ENCODE assay signal across 8 cellular contexts in genomic region chr3:30894521-30895289, GRCh38. TPM values are rescaled to one million over a fixed set of nuclear protein-coding genes. Genes with fewer than 3 reads are reported as not detected.
A peak's percentile ranks its signal among the peaks of the same experiment; 100 is the strongest.
DNase-seq lines count a peak whose midpoint lies in the region; ATAC-seq and TF ChIP-seq lines count a peak whose summit lies in the region.

GADL1 (minus strand) TSS chr3:30894661; CDS start chr3:30894614, 47 bp downstream.

- peak in 1 of 2 donors; percentile 51 for ATAC-seq in naive thymus-derived CD8-positive, alpha-beta T cell
- peak; percentile 80 for ATAC-seq in aorta (ENCODE audit: low FRiP score)

- H3K36me3 ChIP-seq in esophagus muscularis mucosa (no peaks in the 10 kb centered on the region), aorta (ENCODE audit: control insufficient read depth in 1 of 2, insufficient read depth in 2 of 2, low read length in 1 of 2) (no peaks in the 10 kb centered on the region)

- H3K27ac Mint-ChIP-seq in naive thymus-derived CD8-positive, alpha-beta T cell: peak within 1 kb of the TSS in 1 of 10 donors; percentile 11

- peak within 1 kb of the TSS; percentile 65 to 87 (median 74) for H3K4me3 ChIP-seq in esophagus muscularis mucosa
- peak within 1 kb of the TSS; percentile 57 to 99 for H3K4me3 ChIP-seq in aorta (ENCODE audit: low read length in 2 of 2)

- no peaks in the 10 kb centered on the region for H3K9me3 ChIP-seq in esophagus muscularis mucosa
- H3K9me3 ChIP-seq in aorta (ENCODE audit: control insufficient read depth, low read length): no peaks in the 10 kb centered on the region

- TF ChIP-seq CTCF in VCaP (conservative IDR thresholded peaks at IDR 0.05) (peak; percentile 33), esophagus muscularis mucosa (IDR thresholded peaks at IDR 0.05) (no peak)

- no peaks in the 10 kb centered on the region for H3K27me3 ChIP-seq in esophagus muscularis mucosa
- no peaks in the 10 kb centered on the region for H3K27me3 ChIP-seq in aorta (ENCODE audit: control insufficient read depth in 1 of 2, insufficient read depth in 2 of 2, low read length in 1 of 2)

- H3K4me1 ChIP-seq in esophagus muscularis mucosa (peaks cover 0 to 27% (median 17%) of the 10 kb centered on the region in 4 donors), aorta (ENCODE audit: control insufficient read depth in 1 of 2, insufficient read depth in 2 of 2, low read length in 2 of 2) (no peaks in the 10 kb centered on the region)

- intact Hi-C loops in esophagus muscularis mucosa (cut with DNase I): no loop called here
- intact Hi-C loops in aorta (cut with DNase I): no loop called here

- no peak for TF ChIP-seq POLR2A in esophagus muscularis mucosa (IDR thresholded peaks at IDR 0.05; ENCODE audit: low read depth)

- no peaks in the 10 kb centered on the region for H3K36me3 Mint-ChIP-seq in naive thymus-derived CD8-positive, alpha-beta T cell

- peaks cover 17 to 44% (median 36%) of the 10 kb centered on the region in 5 donors for H3K27me3 Mint-ChIP-seq in naive thymus-derived CD8-positive, alpha-beta T cell

- no peak for TF ChIP-seq EP300 in esophagus muscularis mucosa (IDR thresholded peaks at IDR 0.05)

- peaks cover 0 to 2% (median 0%) of the 10 kb centered on the region in 9 donors for H3K9me3 Mint-ChIP-seq in naive thymus-derived CD8-positive, alpha-beta T cell

- POLR2A ChIA-PET in naive thymus-derived CD8-positive, alpha-beta T cell (lab: Charles Lee): no interaction called here

- peak; percentile 40 for DNase-seq in stimulated activated CD4-positive, alpha-beta T cell treated with anti-CD3 and anti-CD28 coated beads, Interleukin-15, amount 100 ng/mL, for 24 hours
- DNase-seq in stimulated activated CD4-positive, alpha-beta T cell treated with anti-CD3 and anti-CD28 coated beads, Interleukin-12 subunit alpha, Interleukin-12 subunit beta, amount 100 ng/mL, for 4 hours: no peak
- DNase-seq in esophagus muscularis mucosa (ENCODE audit: extremely low spot score): no peak
- peak in 5 of 10 donors; percentile 0 to 25 (median 6) for DNase-seq in naive thymus-derived CD8-positive, alpha-beta T cell
- DNase-seq in aorta: peak; percentile 69 to 86
- DNase-seq in NK-92 (lab: John Stamatoyannopoulos, UW; ENCODE audit: unreplicated experiment): no peak
- no peak for DNase-seq in NOMO-1 treated with DMSO at 0.1 percent for 48 hours (lab: John Stamatoyannopoulos, UW; ENCODE audit: unreplicated experiment)

- 8% methylated on average over 10 of the region's 38 CpGs for WGBS in esophagus muscularis mucosa
- WGBS in aorta, 2 donors: 0 to 1% methylated on average over 32 to 38 of the region's 38 CpGs

- H3K4me1 Mint-ChIP-seq in naive thymus-derived CD8-positive, alpha-beta T cell: peaks cover 4 to 17% (median 15%) of the 10 kb centered on the region in 4 donors

- peak within 1 kb of the TSS; percentile 48 to 80 (median 65) for H3K4me3 Mint-ChIP-seq in naive thymus-derived CD8-positive, alpha-beta T cell

- H3K27ac ChIP-seq in VCaP (peak within 1 kb of the TSS; percentile 64), esophagus muscularis mucosa (replicated peaks in 1 of 4) (peak within 1 kb of the TSS; percentile 73 to 79 (median 78)), aorta (ENCODE audit: low read depth in 1 of 2, low read length in 2 of 2) (no peak within 1 kb of the TSS)

RNA-seq across cellular contexts. Expression of gene GADL1, which starts in this region (rescaled TPM):
- 1 to 10 TPM; 1.7 to 4.6 (median 3.0) TPM for total RNA-seq in esophagus muscularis mucosa
- total RNA-seq in naive thymus-derived CD8-positive, alpha-beta T cell: not detected
- not detected for polyA plus RNA-seq in naive thymus-derived CD8-positive, alpha-beta T cell
- 1 to 10 TPM; 2.0 to 2.3 TPM for total RNA-seq in aorta
- 1 to 10 TPM in 1 of 2 donors, under 1 TPM in 1; 0.10 to 1.4 TPM for polyA plus RNA-seq in aorta

Comparison
In these comparisons a context has a peak if more than half of its experiments do, and no peak if none do; other contexts are left out.
1. DNase-seq: peak in stimulated activated CD4-positive, alpha-beta T cell treated with anti-CD3 and anti-CD28 coated beads, Interleukin-15, amount 100 ng/mL, for 24 hours (single experiment) and aorta (2 of 2); none in stimulated activated CD4-positive, alpha-beta T cell treated with anti-CD3 and anti-CD28 coated beads, Interleukin-12 subunit alpha, Interleukin-12 subunit beta, amount 100 ng/mL, for 4 hours (single experiment), esophagus muscularis mucosa (single experiment), NK-92 (single experiment) and NOMO-1 treated with DMSO at 0.1 percent for 48 hours (single experiment).
2. H3K27ac ChIP-seq: peak in VCaP (single experiment) and esophagus muscularis mucosa (4 of 4); none in aorta (0 of 2).